25 cellular contexts compared by ENCODE assay signal in genomic region chr3:143731304-143731703, GRCh38.
"Had no signal": no experiment of that assay in that cellular context is flagged by ENCODE, and none has a peak within 500 bp of the region (broad histone marks: within the 10 kb centered on the region; RNA-seq: fewer than 3 reads in every experiment).

No MANE protein-coding gene starts in this region.

- H3K36me3 Mint-ChIP-seq: natural killer cell treated with Interleukin-12 subunit alpha and Interleukin-12 subunit beta and Interleukin-15 and Interleukin-18, amount 100 ng/mL, for 72 hours; neural progenitor cell had no signal

- H3K9me3 ChIP-seq: esophagus muscularis mucosa, gastroesophageal sphincter, heart left ventricle, right atrium auricular region, testis, tibial artery, upper lobe of left lung, uterus had no signal

- H3K79me2 ChIP-seq: hepatocyte, parathyroid adenoma had no signal

- H3K9me3 Mint-ChIP-seq: memory B cell; natural killer cell treated with Interleukin-12 subunit alpha and Interleukin-12 subunit beta and Interleukin-15 and Interleukin-18, amount 100 ng/mL, for 72 hours; neural progenitor cell; stimulated activated memory B cell treated with anti-CD40 and anti-IgM and Interleukin-4, amounts not matched to agents 10 μg/mL and 1 μg/mL and 100 μg/mL, for 72 hours had no signal

- DNase-seq: effector CD4-positive, alpha-beta T cell; foreskin keratinocyte; heart left ventricle; kidney; stimulated activated CD4-positive, alpha-beta T cell treated with anti-CD3 and anti-CD28 coated beads, Interleukin-2, amount 100 ng/mL, for 24 hours; stimulated activated CD4-positive, alpha-beta T cell treated with anti-CD3 and anti-CD28 coated beads, Interleukin-4, amount 100 ng/mL, for 24 hours; stimulated activated naive CD8-positive, alpha-beta T cell treated with anti-CD3 and anti-CD28 coated beads, Interleukin-15, Interleukin-2, amounts not matched to agents 100 U/mL and 50 U/mL, for 24 hours; testis; tibial artery; upper lobe of left lung; uterus had no signal

- H3K27me3 Mint-ChIP-seq: memory B cell; natural killer cell treated with Interleukin-12 subunit alpha and Interleukin-12 subunit beta and Interleukin-15 and Interleukin-18, amount 100 ng/mL, for 72 hours; stimulated activated memory B cell treated with anti-CD40 and anti-IgM and Interleukin-4, amounts not matched to agents 10 μg/mL and 1 μg/mL and 100 μg/mL, for 72 hours had no signal

- H3K27ac Mint-ChIP-seq: memory B cell; natural killer cell treated with Interleukin-12 subunit alpha and Interleukin-12 subunit beta and Interleukin-15 and Interleukin-18, amount 100 ng/mL, for 72 hours; neural progenitor cell; progenitor cell of endocrine pancreas; stimulated activated memory B cell treated with anti-CD40 and anti-IgM and Interleukin-4, amounts not matched to agents 10 μg/mL and 1 μg/mL and 100 μg/mL, for 72 hours had no signal

- H3K4me3 Mint-ChIP-seq: memory B cell; natural killer cell treated with Interleukin-12 subunit alpha and Interleukin-12 subunit beta and Interleukin-15 and Interleukin-18, amount 100 ng/mL, for 72 hours; neural progenitor cell; stimulated activated memory B cell treated with anti-CD40 and anti-IgM and Interleukin-4, amounts not matched to agents 10 μg/mL and 1 μg/mL and 100 μg/mL, for 72 hours had no signal

- ATAC-seq: foreskin keratinocyte; gastroesophageal sphincter; heart left ventricle; left lobe of liver; natural killer cell treated with Interleukin-12 subunit alpha and Interleukin-12 subunit beta and Interleukin-15 and Interleukin-18, amount 100 ng/mL, for 72 hours; sciatic nerve; stimulated activated memory B cell treated with anti-CD40 and anti-IgM and Interleukin-4, amounts not matched to agents 10 μg/mL and 1 μg/mL and 100 μg/mL, for 72 hours; stimulated activated naive CD8-positive, alpha-beta T cell treated with anti-CD3 and anti-CD28 coated beads, Interleukin-15, Interleukin-2, amounts not matched to agents 100 U/mL and 50 U/mL, for 24 hours had no signal

- H3K27ac ChIP-seq: esophagus muscularis mucosa, foreskin keratinocyte, gastroesophageal sphincter, heart left ventricle, hepatocyte, neural progenitor cell, parathyroid adenoma, right atrium auricular region, testis, tibial artery, upper lobe of left lung, uterus had no signal

- H3K4me2 ChIP-seq: hepatocyte, neural progenitor cell had no signal

- H3K4me3 ChIP-seq: dorsolateral prefrontal cortex, esophagus muscularis mucosa, gastroesophageal sphincter, heart left ventricle, hepatocyte, lung, neural progenitor cell, right atrium auricular region, testis, tibial artery, upper lobe of left lung, uterus had no signal

- H2AFZ ChIP-seq: hepatocyte, neural progenitor cell, parathyroid adenoma had no signal

- H3K4me1 ChIP-seq: neural progenitor cell, parathyroid adenoma, right atrium auricular region, testis, tibial artery, upper lobe of left lung, uterus had no signal

- H3K36me3 ChIP-seq: esophagus muscularis mucosa, gastroesophageal sphincter, heart left ventricle, neural progenitor cell, right atrium auricular region, tibial artery, upper lobe of left lung, uterus had no signal

- H3K4me1 Mint-ChIP-seq: neural progenitor cell; stimulated activated memory B cell treated with anti-CD40 and anti-IgM and Interleukin-4, amounts not matched to agents 10 μg/mL and 1 μg/mL and 100 μg/mL, for 72 hours had no signal

- H3K9ac ChIP-seq: neural progenitor cell, parathyroid adenoma had no signal

- H3K27me3 ChIP-seq: dorsolateral prefrontal cortex, esophagus muscularis mucosa, foreskin keratinocyte, gastroesophageal sphincter, heart left ventricle, hepatocyte, neural progenitor cell, right atrium auricular region, testis, tibial artery, upper lobe of left lung, uterus had no signal
